In genomic region chr6:11811644-11812264, GRCh38 we compare ENCODE assay signal across 21 cellular contexts. TPM values are rescaled to one million over a fixed set of nuclear protein-coding genes. Genes with fewer than 3 reads are reported as not detected.
DNase-seq lines count a peak whose midpoint lies in the region; ATAC-seq and TF ChIP-seq lines count a peak whose summit lies in the region.
"Had no signal": no experiment of that assay in that cellular context is flagged by ENCODE, and none has a peak within 500 bp of the region (broad histone marks: within the 10 kb centered on the region; RNA-seq: fewer than 3 reads in every experiment).

No MANE protein-coding gene starts in this region.

- ATAC-seq in activated CD8-positive, alpha-beta T cell treated with anti-CD3 and anti-CD28 coated beads for 36 hours: no peak
- ATAC-seq in activated CD8-positive, alpha-beta T cell treated with anti-CD3 and anti-CD28 coated beads, Interleukin-2, amount 10 ng/mL, durations not matched to agents 7 days and 5 days: no peak
- peak; percentile 50 for ATAC-seq in activated naive CD8-positive, alpha-beta T cell treated with anti-CD3 and anti-CD28 coated beads, Interleukin-2, amount 50 U/mL, for 24 hours
- no peak for ATAC-seq in GM19351 (IDR thresholded peaks at IDR 0.05; ENCODE audit: unreplicated experiment)

- no peak overlapping the region for H2AFZ ChIP-seq in neural progenitor cell (replicated peaks)

- H3F3A ChIP-seq in neural progenitor cell (ENCODE audit: low read depth): no peaks in the 10 kb centered on the region

- peak overlapping the region; percentile 30 for H3K27ac Mint-ChIP-seq in activated CD8-positive, alpha-beta T cell treated with anti-CD3 and anti-CD28 coated beads for 36 hours
- no peak overlapping the region for H3K27ac Mint-ChIP-seq in activated CD8-positive, alpha-beta T cell treated with anti-CD3 and anti-CD28 coated beads, Interleukin-2, amount 10 ng/mL, durations not matched to agents 7 days and 5 days
- H3K27ac Mint-ChIP-seq in activated naive CD8-positive, alpha-beta T cell treated with anti-CD3 and anti-CD28 coated beads, Interleukin-2, amount 50 U/mL, for 24 hours: peak overlapping the region; percentile 64
- no peak overlapping the region for H3K27ac Mint-ChIP-seq in neural progenitor cell
- no peak overlapping the region for H3K27ac Mint-ChIP-seq in MCF 10A (ENCODE audit: low read depth, unreplicated experiment)
- H3K27ac Mint-ChIP-seq: H9, IgD-negative memory B cell had no signal

- no peak overlapping the region for H3K4me3 ChIP-seq in neural progenitor cell
- no peak overlapping the region for H3K4me3 ChIP-seq in thyroid gland (replicated peaks in 1 of 3)
- no peak overlapping the region for H3K4me3 ChIP-seq in suprapubic skin

- no peaks in the 10 kb centered on the region for H3K9me3 Mint-ChIP-seq in activated CD8-positive, alpha-beta T cell treated with anti-CD3 and anti-CD28 coated beads for 36 hours
- no peaks in the 10 kb centered on the region for H3K9me3 Mint-ChIP-seq in activated CD8-positive, alpha-beta T cell treated with anti-CD3 and anti-CD28 coated beads, Interleukin-2, amount 10 ng/mL, durations not matched to agents 7 days and 5 days (ENCODE audit: insufficient read depth)
- H3K9me3 Mint-ChIP-seq in activated naive CD8-positive, alpha-beta T cell treated with anti-CD3 and anti-CD28 coated beads, Interleukin-2, amount 50 U/mL, for 24 hours: no peaks in the 10 kb centered on the region
- peaks cover 2% of the 10 kb centered on the region for H3K9me3 Mint-ChIP-seq in neural progenitor cell
- no peaks in the 10 kb centered on the region for H3K9me3 Mint-ChIP-seq in MCF 10A (ENCODE audit: unreplicated experiment)
- H3K9me3 Mint-ChIP-seq: H9, IgD-negative memory B cell had no signal

- 51 to 52% methylated on average over 3 of the region's 3 CpGs for WGBS in thyroid gland, 2 donors
- 72% methylated on average over 3 of the region's 3 CpGs for WGBS in suprapubic skin

- BruUV-seq in MCF 10A (replicated peaks; lab: Mats Ljungman, UMichigan): no TSS peak

- DNase-seq in activated CD8-positive, alpha-beta T cell treated with anti-CD3 and anti-CD28 coated beads for 36 hours: no peak
- DNase-seq in activated CD8-positive, alpha-beta T cell treated with anti-CD3 and anti-CD28 coated beads, Interleukin-2, amount 10 ng/mL, durations not matched to agents 7 days and 5 days: no peak
- no peak for DNase-seq in activated naive CD8-positive, alpha-beta T cell treated with anti-CD3 and anti-CD28 coated beads, Interleukin-2, amount 50 U/mL, for 24 hours
- DNase-seq in neural progenitor cell (ENCODE audit: low spot score) (no peak), thyroid gland (peak; percentile 52), MCF 10A (ENCODE audit: unreplicated experiment) (no peak), suprapubic skin (ENCODE audit: low spot score in 2 of 2) (no peak)
- DNase-seq: DMS79; H9; MV-4-11; NCI-H1105 treated with DMSO at 0.1 percent for 48 hours; NCI-H1694; NCI-H2171; NCI-H345; NCI-H524; NCI-H774; NK-92 treated with Interleukin-12 subunit alpha and Interleukin-12 subunit beta, amount 100 ng/mL, for 24 hours; SHP77 treated with DMSO at 0.1 percent for 48 hours had no signal

- no peak overlapping the region for H3K27ac ChIP-seq in neural progenitor cell
- H3K27ac ChIP-seq in thyroid gland: peak overlapping the region; percentile 58 to 92 (median 73)
- no peak overlapping the region for H3K27ac ChIP-seq in suprapubic skin
- H3K27ac ChIP-seq: C4-2B had no signal

- H3K36me3 Mint-ChIP-seq in activated CD8-positive, alpha-beta T cell treated with anti-CD3 and anti-CD28 coated beads for 36 hours (ENCODE audit: low read depth): no peaks in the 10 kb centered on the region
- no peaks in the 10 kb centered on the region for H3K36me3 Mint-ChIP-seq in activated CD8-positive, alpha-beta T cell treated with anti-CD3 and anti-CD28 coated beads, Interleukin-2, amount 10 ng/mL, durations not matched to agents 7 days and 5 days (ENCODE audit: low read depth)
- no peaks in the 10 kb centered on the region for H3K36me3 Mint-ChIP-seq in activated naive CD8-positive, alpha-beta T cell treated with anti-CD3 and anti-CD28 coated beads, Interleukin-2, amount 50 U/mL, for 24 hours (ENCODE audit: low read depth)
- H3K36me3 Mint-ChIP-seq in neural progenitor cell (no peaks in the 10 kb centered on the region), MCF 10A (ENCODE audit: insufficient read depth, unreplicated experiment) (no peaks in the 10 kb centered on the region)
- H3K36me3 Mint-ChIP-seq: IgD-negative memory B cell had no signal

- no peak overlapping the region for H3K9ac ChIP-seq in neural progenitor cell

- H3K36me3 ChIP-seq in neural progenitor cell: no peaks in the 10 kb centered on the region
- no peaks in the 10 kb centered on the region for H3K36me3 ChIP-seq in thyroid gland
- no peaks in the 10 kb centered on the region for H3K36me3 ChIP-seq in suprapubic skin

- no peaks in the 10 kb centered on the region for H3K27me3 Mint-ChIP-seq in activated CD8-positive, alpha-beta T cell treated with anti-CD3 and anti-CD28 coated beads for 36 hours
- H3K27me3 Mint-ChIP-seq in activated CD8-positive, alpha-beta T cell treated with anti-CD3 and anti-CD28 coated beads, Interleukin-2, amount 10 ng/mL, durations not matched to agents 7 days and 5 days (ENCODE audit: low read depth): no peaks in the 10 kb centered on the region
- no peaks in the 10 kb centered on the region for H3K27me3 Mint-ChIP-seq in activated naive CD8-positive, alpha-beta T cell treated with anti-CD3 and anti-CD28 coated beads, Interleukin-2, amount 50 U/mL, for 24 hours
- H3K27me3 Mint-ChIP-seq in neural progenitor cell (ENCODE audit: insufficient read depth, low read depth) (peaks cover 8% of the 10 kb centered on the region), MCF 10A (ENCODE audit: insufficient read depth, unreplicated experiment) (no peaks in the 10 kb centered on the region)
- H3K27me3 Mint-ChIP-seq: IgD-negative memory B cell had no signal

- peak overlapping the region; percentile 24 for H3K4me2 ChIP-seq in neural progenitor cell

- H3K4me1 ChIP-seq in neural progenitor cell (peaks cover 6% of the 10 kb centered on the region), thyroid gland (peaks cover 29 to 39% of the 10 kb centered on the region in 2 donors), suprapubic skin (peaks cover 63% of the 10 kb centered on the region)

- no peaks in the 10 kb centered on the region for H3K79me2 ChIP-seq in neural progenitor cell (ENCODE audit: low read depth)

- no peaks in the 10 kb centered on the region for H4K20me1 ChIP-seq in neural progenitor cell (ENCODE audit: low read depth)

- intact Hi-C loops in activated CD8-positive, alpha-beta T cell treated with anti-CD3 and anti-CD28 coated beads for 36 hours (cut with micrococcal nuclease): no loop called here
- intact Hi-C loops in thyroid gland (cut with DNase I) (no loop called here), MCF 10A (cut with micrococcal nuclease) (no loop called here)

- H3K4me3 Mint-ChIP-seq in activated CD8-positive, alpha-beta T cell treated with anti-CD3 and anti-CD28 coated beads for 36 hours: no peak overlapping the region
- no peak overlapping the region for H3K4me3 Mint-ChIP-seq in activated CD8-positive, alpha-beta T cell treated with anti-CD3 and anti-CD28 coated beads, Interleukin-2, amount 10 ng/mL, durations not matched to agents 7 days and 5 days
- H3K4me3 Mint-ChIP-seq in activated naive CD8-positive, alpha-beta T cell treated with anti-CD3 and anti-CD28 coated beads, Interleukin-2, amount 50 U/mL, for 24 hours: no peak overlapping the region
- no peak overlapping the region for H3K4me3 Mint-ChIP-seq in neural progenitor cell
- H3K4me3 Mint-ChIP-seq in MCF 10A (ENCODE audit: unreplicated experiment): no peak overlapping the region
- H3K4me3 Mint-ChIP-seq: H9, IgD-negative memory B cell had no signal

- TF ChIP-seq EP300 in suprapubic skin (IDR thresholded peaks at IDR 0.05): no peak

- POLR2A ChIA-PET in activated CD8-positive, alpha-beta T cell treated with anti-CD3 and anti-CD28 coated beads for 36 hours (lab: Charles Lee): no interaction called here
- POLR2A ChIA-PET in activated CD8-positive, alpha-beta T cell treated with anti-CD3 and anti-CD28 coated beads, Interleukin-2, amount 10 ng/mL, durations not matched to agents 7 days and 5 days (lab: Charles Lee): no interaction called here
- POLR2A ChIA-PET in MCF 10A (lab: Yijun Ruan, JAX): interaction anchor here (3.0 kb wide), 1 partner anchor 40 kb away, joined by 37 read pairs; no protein-coding TSS in a partner anchor

- peaks cover 21% of the 10 kb centered on the region for H3K4me1 Mint-ChIP-seq in activated CD8-positive, alpha-beta T cell treated with anti-CD3 and anti-CD28 coated beads for 36 hours (ENCODE audit: low read depth)
- peaks cover 6% of the 10 kb centered on the region for H3K4me1 Mint-ChIP-seq in activated CD8-positive, alpha-beta T cell treated with anti-CD3 and anti-CD28 coated beads, Interleukin-2, amount 10 ng/mL, durations not matched to agents 7 days and 5 days (ENCODE audit: low read depth)
- peaks cover 25% of the 10 kb centered on the region for H3K4me1 Mint-ChIP-seq in activated naive CD8-positive, alpha-beta T cell treated with anti-CD3 and anti-CD28 coated beads, Interleukin-2, amount 50 U/mL, for 24 hours
- H3K4me1 Mint-ChIP-seq in neural progenitor cell: peaks cover 41% of the 10 kb centered on the region
- H3K4me1 Mint-ChIP-seq in MCF 10A (ENCODE audit: insufficient read depth, unreplicated experiment): peaks cover 26% of the 10 kb centered on the region
- H3K4me1 Mint-ChIP-seq: IgD-negative memory B cell had no signal

- H3K9me3 ChIP-seq in neural progenitor cell (ENCODE audit: low read depth): no peaks in the 10 kb centered on the region
- H3K9me3 ChIP-seq in thyroid gland: no peaks in the 10 kb centered on the region
- no peaks in the 10 kb centered on the region for H3K9me3 ChIP-seq in suprapubic skin

- TF ChIP-seq POLR2A in thyroid gland (IDR thresholded peaks at IDR 0.05) (no peak), suprapubic skin (IDR thresholded peaks at IDR 0.05) (no peak)

- H3K27me3 ChIP-seq in neural progenitor cell (no peaks in the 10 kb centered on the region), thyroid gland (no peaks in the 10 kb centered on the region), suprapubic skin (no peaks in the 10 kb centered on the region)

- TF ChIP-seq CTCF in activated CD8-positive, alpha-beta T cell treated with anti-CD3 and anti-CD28 coated beads for 36 hours (IDR thresholded peaks at IDR 0.05): no peak
- TF ChIP-seq CTCF in neural progenitor cell (IDR thresholded peaks at IDR 0.05) (no peak), thyroid gland (IDR thresholded peaks at IDR 0.05) (no peak), MCF 10A (IDR thresholded peaks at IDR 0.05; ENCODE audit: unreplicated experiment) (no peak), suprapubic skin (IDR thresholded peaks at IDR 0.05) (no peak)

- CTCF ChIA-PET in activated CD8-positive, alpha-beta T cell treated with anti-CD3 and anti-CD28 coated beads for 36 hours (lab: Charles Lee): interaction anchor here (0.8 kb wide), 1 partner anchor 17 kb away, joined by 3 read pairs; no protein-coding TSS in a partner anchor
- CTCF ChIA-PET in activated CD8-positive, alpha-beta T cell treated with anti-CD3 and anti-CD28 coated beads, Interleukin-2, amount 10 ng/mL, durations not matched to agents 7 days and 5 days (lab: Charles Lee): no interaction called here
- CTCF ChIA-PET in MCF 10A (lab: Yijun Ruan, JAX): interaction anchor here (0.7 kb wide), 1 partner anchor 296 kb away, joined by 3 read pairs; no protein-coding TSS in a partner anchor

RNA-seq across cellular contexts. Expression of gene ADTRP, which starts 33.2 kb away (rescaled TPM):
- total RNA-seq in activated CD8-positive, alpha-beta T cell treated with anti-CD3 and anti-CD28 coated beads for 36 hours: 10 to 100 TPM; 20.0 to 21.9 TPM
- total RNA-seq in activated CD8-positive, alpha-beta T cell treated with anti-CD3 and anti-CD28 coated beads, Interleukin-2, amount 10 ng/mL, durations not matched to agents 7 days and 5 days: under 1 TPM; 0.63 to 0.68 TPM
- not detected in 2 replicates for total RNA-seq in neural progenitor cell (ENCODE audit: low replicate concordance)
- 1 to 10 TPM in 1 of 4 donors, under 1 TPM in 1, not detected in 2; 0.40 to 3.5 TPM for total RNA-seq in thyroid gland
- total RNA-seq in MCF 10A (2022): 14.8 and 25.3 TPM in 2 replicates
- total RNA-seq in suprapubic skin: 10 to 100 TPM; 19.6 to 39.5 (median 26.2) TPM
- total RNA-seq: H9 had no signal

Comparison
In these comparisons a context has a peak if more than half of its experiments do, and no peak if none do; other contexts are left out.
1. H3K27ac Mint-ChIP-seq: peak in activated CD8-positive, alpha-beta T cell treated with anti-CD3 and anti-CD28 coated beads for 36 hours (single experiment) and activated naive CD8-positive, alpha-beta T cell treated with anti-CD3 and anti-CD28 coated beads, Interleukin-2, amount 50 U/mL, for 24 hours (single experiment); none in activated CD8-positive, alpha-beta T cell treated with anti-CD3 and anti-CD28 coated beads, Interleukin-2, amount 10 ng/mL, durations not matched to agents 7 days and 5 days (single experiment), neural progenitor cell (single experiment) and MCF 10A (single experiment).
2. DNase-seq: peak in thyroid gland (2 of 2); none in activated CD8-positive, alpha-beta T cell treated with anti-CD3 and anti-CD28 coated beads for 36 hours (single experiment), activated CD8-positive, alpha-beta T cell treated with anti-CD3 and anti-CD28 coated beads, Interleukin-2, amount 10 ng/mL, durations not matched to agents 7 days and 5 days (single experiment), activated naive CD8-positive, alpha-beta T cell treated with anti-CD3 and anti-CD28 coated beads, Interleukin-2, amount 50 U/mL, for 24 hours (single experiment), neural progenitor cell (single experiment), MCF 10A (single experiment) and suprapubic skin (0 of 2).
3. H3K27ac ChIP-seq: peak in thyroid gland (3 of 3); none in neural progenitor cell (single experiment) and suprapubic skin (single experiment).